Comparison of ENCODE assay signal across 8 cellular contexts in the genomic region with DNA sequence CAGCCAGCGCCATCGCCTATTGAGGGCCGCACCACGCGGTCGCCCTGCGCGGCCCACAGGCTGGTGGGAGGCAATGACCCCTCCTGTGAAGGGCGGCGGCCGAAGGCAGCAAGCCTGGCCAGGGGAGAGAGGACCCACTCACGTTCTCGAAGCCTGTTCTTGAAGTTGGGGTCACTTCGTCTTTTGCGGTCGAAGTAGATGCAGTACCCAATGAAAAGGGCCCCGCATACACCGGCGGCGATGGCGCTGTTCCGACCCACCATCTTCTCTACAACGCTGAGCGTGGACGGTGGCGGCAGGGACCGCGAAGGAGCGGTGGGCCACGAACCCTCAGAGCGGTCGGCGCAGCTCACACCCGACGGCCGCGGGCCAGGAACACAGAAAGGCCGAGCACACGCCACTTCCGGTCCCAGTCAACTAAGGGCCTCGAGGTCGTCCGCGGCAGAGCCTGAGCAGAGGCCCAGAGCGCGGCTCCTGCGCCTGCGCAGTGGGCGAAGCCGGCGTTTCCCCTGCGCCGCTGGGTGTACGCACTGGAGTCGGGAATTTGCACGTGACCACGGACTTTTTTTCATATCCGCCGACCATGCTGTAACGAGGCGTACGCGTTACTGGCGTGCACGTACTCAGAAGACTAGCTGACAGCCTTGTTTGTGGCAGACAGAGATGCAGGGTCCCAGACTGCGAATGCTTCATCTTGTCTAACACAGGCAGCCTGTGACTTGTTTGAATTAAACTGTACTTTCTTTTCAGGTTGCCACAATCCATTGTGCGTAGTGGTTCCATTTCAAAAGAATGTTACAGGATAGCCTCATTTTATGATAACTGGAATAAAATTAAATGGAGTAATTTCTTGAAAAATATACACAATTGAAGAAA. TPM values are rescaled to one million over a fixed set of nuclear protein-coding genes. Genes with fewer than 3 reads are reported as not detected.
DNase-seq lines count a peak whose midpoint lies in the region; ATAC-seq and TF ChIP-seq lines count a peak whose summit lies in the region.

A gene (minus strand): TSS at position 385 of the 876 bp plus-strand sequence. CDS start 122 bp downstream, at position 263.

- DNase-seq in NCI-H69 (lab: John Stamatoyannopoulos, UW) (peak; percentile 99), dedifferentiated amniotic fluid mesenchymal stem cell (ENCODE audit: extremely low spot score) (peak; percentile 98), left lung (peak; percentile 96 to 99)
- peak; percentile 95 for DNase-seq in activated CD4-positive, alpha-beta T cell treated with anti-CD3 and anti-CD28 coated beads, Interleukin-2, amount 10 ng/mL, durations not matched to agents 7 days and 5 days
- DNase-seq in stimulated activated CD4-positive, alpha-beta T cell treated with anti-CD3 and anti-CD28 coated beads, Interleukin-2, amount 100 ng/mL, for 48 hours, result peak; percentile 92 to 93

- peaks cover 32 to 75% (median 64%) of the 10 kb centered on the region in 11 experiments for H3K36me3 ChIP-seq in BLaER1 treated with 17β-estradiol and CSF1 and Interleukin-3, amounts not matched to agents 10 nM and 100 nM
- peaks cover 0 to 32% of the 10 kb centered on the region in 2 donors for H3K36me3 ChIP-seq in left lung

- POLR2A ChIA-PET in activated CD4-positive, alpha-beta T cell treated with anti-CD3 and anti-CD28 coated beads, Interleukin-2, amount 10 ng/mL, durations not matched to agents 7 days and 5 days (lab: Charles Lee), result interaction anchor here (0.8 kb wide), 1 partner anchor 15 kb away, joined by 3 read pairs; no protein-coding TSS in a partner anchor

- TF ChIP-seq CTCF in left lung (IDR thresholded peaks at IDR 0.05), result no peak

- no peaks in the 10 kb centered on the region for H3K9me3 Mint-ChIP-seq in activated CD4-positive, alpha-beta T cell treated with anti-CD3 and anti-CD28 coated beads, Interleukin-2, amount 10 ng/mL, durations not matched to agents 7 days and 5 days

- H3K4me1 Mint-ChIP-seq in activated CD4-positive, alpha-beta T cell treated with anti-CD3 and anti-CD28 coated beads, Interleukin-2, amount 10 ng/mL, durations not matched to agents 7 days and 5 days, result peaks cover 50% of the 10 kb centered on the region

- peak within 1 kb of the TSS; percentile 86 to 98 (median 92) for H3K4me3 ChIP-seq in BLaER1 treated with 17β-estradiol and CSF1 and Interleukin-3, amounts not matched to agents 10 nM and 100 nM
- peak within 1 kb of the TSS; percentile 66 to 94 for H3K4me3 ChIP-seq in left lung

- H3K27me3 ChIP-seq in BLaER1 treated with 17β-estradiol and CSF1 and Interleukin-3, amounts not matched to agents 10 nM and 100 nM, result no peaks in the 10 kb centered on the region
- no peaks in the 10 kb centered on the region for H3K27me3 ChIP-seq in left lung

- intact Hi-C loops in left lung (cut with DNase I), result no loop called here

- H3K9me3 ChIP-seq in BLaER1 treated with 17β-estradiol and CSF1 and Interleukin-3, amounts not matched to agents 10 nM and 100 nM (replicated peaks in 1 of 11), result no peaks in the 10 kb centered on the region
- H3K9me3 ChIP-seq in left lung, result no peaks in the 10 kb centered on the region

- peak within 1 kb of the TSS; percentile 85 to 99 (median 96) for H3K27ac ChIP-seq in BLaER1 treated with 17β-estradiol and CSF1 and Interleukin-3, amounts not matched to agents 10 nM and 100 nM
- H3K27ac ChIP-seq in left lung, result peak within 1 kb of the TSS; percentile 84 to 87

- peaks cover 48% of the 10 kb centered on the region for H3K36me3 Mint-ChIP-seq in activated CD4-positive, alpha-beta T cell treated with anti-CD3 and anti-CD28 coated beads, Interleukin-2, amount 10 ng/mL, durations not matched to agents 7 days and 5 days (ENCODE audit: low read depth)

- peak within 1 kb of the TSS; percentile 84 to 95 (median 88) for H3K4me2 ChIP-seq in BLaER1 treated with 17β-estradiol and CSF1 and Interleukin-3, amounts not matched to agents 10 nM and 100 nM

- H3K4me3 Mint-ChIP-seq in activated CD4-positive, alpha-beta T cell treated with anti-CD3 and anti-CD28 coated beads, Interleukin-2, amount 10 ng/mL, durations not matched to agents 7 days and 5 days, result peak within 1 kb of the TSS; percentile 99

- H3K27me3 Mint-ChIP-seq in activated CD4-positive, alpha-beta T cell treated with anti-CD3 and anti-CD28 coated beads, Interleukin-2, amount 10 ng/mL, durations not matched to agents 7 days and 5 days, result no peaks in the 10 kb centered on the region

- peak within 1 kb of the TSS; percentile 91 to 99 (median 97) for H3K9ac ChIP-seq in BLaER1 treated with 17β-estradiol and CSF1 and Interleukin-3, amounts not matched to agents 10 nM and 100 nM

- H3K27ac Mint-ChIP-seq in activated CD4-positive, alpha-beta T cell treated with anti-CD3 and anti-CD28 coated beads, Interleukin-2, amount 10 ng/mL, durations not matched to agents 7 days and 5 days, result peak within 1 kb of the TSS; percentile 99

- ATAC-seq in GM19328 (IDR thresholded peaks at IDR 0.05; ENCODE audit: unreplicated experiment), result peak; percentile 94
- ATAC-seq in HG03520 (IDR thresholded peaks at IDR 0.05; ENCODE audit: unreplicated experiment), result peak; percentile 95
- ATAC-seq in left lung, result peak; percentile 98

- H3K4me1 ChIP-seq in BLaER1 treated with 17β-estradiol and CSF1 and Interleukin-3, amounts not matched to agents 10 nM and 100 nM, result peaks cover 31 to 50% (median 37%) of the 10 kb centered on the region in 10 experiments
- peaks cover 6 to 50% of the 10 kb centered on the region in 2 donors for H3K4me1 ChIP-seq in left lung

- CTCF ChIA-PET in activated CD4-positive, alpha-beta T cell treated with anti-CD3 and anti-CD28 coated beads, Interleukin-2, amount 10 ng/mL, durations not matched to agents 7 days and 5 days (lab: Charles Lee), result interaction anchor here (0.6 to 1.6 kb wide), 4 partner anchors 10 to 611 kb away, joined by 3 to 5 read pairs (median 4); no protein-coding TSS in a partner anchor

- peaks cover 41 to 46% (median 44%) of the 10 kb centered on the region in 11 experiments for H4K20me1 ChIP-seq in BLaER1 treated with 17β-estradiol and CSF1 and Interleukin-3, amounts not matched to agents 10 nM and 100 nM

RNA-seq across cellular contexts. Expression of the gene that starts here (rescaled TPM):
- total RNA-seq in activated CD4-positive, alpha-beta T cell treated with anti-CD3 and anti-CD28 coated beads, Interleukin-2, amount 10 ng/mL, durations not matched to agents 7 days and 5 days, result 10 to 100 TPM; 52.5 to 71.5 TPM
- total RNA-seq in left lung, result 10 to 100 TPM; 71.6 to 89.4 TPM

Comparison
In these comparisons a context has a peak if more than half of its experiments do, and no peak if none do; other contexts are left out.
1. Peak in every context shown above with its lines: DNase-seq, ATAC-seq, H3K4me3 ChIP-seq and H3K27ac ChIP-seq.